ENCODE assay signal across 9 cellular contexts in the genomic region with DNA sequence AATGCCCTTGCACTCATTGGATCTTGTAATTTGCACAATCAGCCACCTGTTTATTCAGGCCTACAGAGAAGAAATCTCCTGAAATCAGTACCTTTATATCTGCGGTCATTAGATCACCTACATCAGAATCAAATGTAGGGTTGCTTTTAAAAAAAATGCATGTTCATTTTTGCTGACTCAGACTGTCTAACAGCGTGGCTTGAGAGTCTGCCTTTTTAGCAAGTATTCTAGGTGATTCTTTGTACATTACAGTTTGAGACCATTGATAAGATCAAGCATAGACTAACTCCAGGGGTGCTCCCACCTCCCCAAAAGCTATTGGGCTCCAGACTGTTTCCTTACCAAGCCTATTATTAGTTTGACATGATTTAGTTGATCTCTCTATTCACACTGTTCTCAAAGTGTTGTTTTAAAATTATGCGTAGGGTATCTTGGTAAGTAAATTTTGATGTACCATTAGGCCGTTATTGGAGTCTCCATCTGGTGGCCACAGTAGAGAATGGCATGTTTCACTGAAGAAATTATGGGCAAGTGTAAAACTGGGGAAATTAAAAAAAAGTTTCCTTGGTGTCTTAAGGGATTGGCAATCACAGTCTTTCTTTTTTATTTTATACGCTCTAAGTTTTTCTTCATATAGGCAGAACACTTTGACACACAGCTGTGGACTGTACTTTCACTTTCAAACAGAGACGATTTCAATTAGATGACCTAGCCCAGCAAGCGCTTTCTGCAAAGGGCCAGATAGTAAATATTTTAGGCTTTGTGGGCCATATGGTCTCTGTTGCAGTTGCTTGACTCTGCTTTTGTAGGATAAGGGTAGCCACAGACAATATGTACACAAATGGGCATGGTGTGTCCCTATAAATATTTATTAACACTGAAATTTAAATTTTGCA. TPM values are rescaled to one million over a fixed set of nuclear protein-coding genes. Genes with fewer than 3 reads are reported as not detected.
DNase-seq lines count a peak whose midpoint lies in the region; ATAC-seq and TF ChIP-seq lines count a peak whose summit lies in the region.
"Had no signal": no experiment of that assay in that cellular context is flagged by ENCODE, and none has a peak within 500 bp of the region (broad histone marks: within the 10 kb centered on the region; RNA-seq: fewer than 3 reads in every experiment).

No MANE protein-coding gene starts in this region.

- H3K4me1 ChIP-seq in Peyer's patch: no peaks in the 10 kb centered on the region
- no peaks in the 10 kb centered on the region for H3K4me1 ChIP-seq in neuronal stem cell (ENCODE audit: control insufficient read depth in 2 of 2, insufficient read depth in 1 of 2, low read depth in 1 of 2, low read length in 2 of 2)

- WGBS in neuronal stem cell (ENCODE audit: extremely low coverage in 2 of 2, insufficient read length in 2 of 2, insufficient replicate concordance in 1 of 2), 2 donors: no CpG with 5 or more reads among the region's 7 CpGs

- H2AK5ac ChIP-seq in neuronal stem cell (ENCODE audit: low read depth, low read length): no peak overlapping the region

- peak; percentile 79 for ATAC-seq in GM21526 (IDR thresholded peaks at IDR 0.05; ENCODE audit: low FRiP score, unreplicated experiment)
- ATAC-seq: activated T-cell treated with anti-CD3 and anti-CD28 coated beads, Interleukin-2, amount 50 U/mL, for 72 hours had no signal

- TF ChIP-seq POLR2A in Peyer's patch (IDR thresholded peaks at IDR 0.05): no peak

- peak; percentile 28 to 62 (median 48) for TF ChIP-seq CTCF in Peyer's patch (IDR thresholded peaks at IDR 0.05)

- H3K27ac ChIP-seq in Peyer's patch (no peak overlapping the region), neuronal stem cell (replicated peaks; ENCODE audit: low read length) (no peak overlapping the region)

- H4K8ac ChIP-seq in neuronal stem cell (ENCODE audit: low read depth, low read length): no peak overlapping the region

- DNase-seq in NCI-H1417 (lab: John Stamatoyannopoulos, UW) (peak; percentile 0 to 74 (median 39)), NCI-H1417 treated with DMSO at 0.1 percent for 48 hours (lab: John Stamatoyannopoulos, UW) (no peak), Peyer's patch (no peak), epidermal melanocyte (ENCODE audit: insufficient read length, low spot score) (peak; percentile 18), neuronal stem cell (ENCODE audit: low spot score) (peak; percentile 1), GF-D8 (lab: John Stamatoyannopoulos, UW) (no peak)
- no peak for DNase-seq in activated CD8-positive, alpha-beta memory T cell treated with anti-CD3 and anti-CD28 coated beads, Interleukin-2, amount 50 U/mL, for 4 hours

- no peak overlapping the region for H2BK12ac ChIP-seq in neuronal stem cell (ENCODE audit: low read length)

- no peaks in the 10 kb centered on the region for H3K27me3 ChIP-seq in Peyer's patch
- peaks cover 0 to 7% (median 0%) of the 10 kb centered on the region in 3 experiments for H3K27me3 ChIP-seq in neuronal stem cell (ENCODE audit: control insufficient read depth in 3 of 3, insufficient read depth in 3 of 3, low read depth in 1 of 3, low read length in 3 of 3)

- no peak overlapping the region for H3K14ac ChIP-seq in neuronal stem cell (ENCODE audit: low read length)

- H3K79me1 ChIP-seq in neuronal stem cell (ENCODE audit: low read depth, low read length): no peaks in the 10 kb centered on the region

- no peak overlapping the region for H4K91ac ChIP-seq in neuronal stem cell (ENCODE audit: low read depth, low read length, poor library complexity)

- no peak overlapping the region for H2BK15ac ChIP-seq in neuronal stem cell (ENCODE audit: low read length)

- no peak overlapping the region for H3K4me2 ChIP-seq in neuronal stem cell (ENCODE audit: insufficient read depth, low read length, poor library complexity, severe bottlenecking)

- H3K9me3 ChIP-seq in Peyer's patch (no peaks in the 10 kb centered on the region), neuronal stem cell (replicated peaks in 1 of 2; ENCODE audit: control insufficient read depth in 2 of 2, insufficient read depth in 1 of 2, low read depth in 1 of 2, low read length in 2 of 2) (no peaks in the 10 kb centered on the region)

- no peak overlapping the region for H3K9ac ChIP-seq in neuronal stem cell (ENCODE audit: low read depth, low read length, poor library complexity)

- no peak overlapping the region for H2AFZ ChIP-seq in neuronal stem cell (ENCODE audit: low read length)

- no peak overlapping the region for H3K18ac ChIP-seq in neuronal stem cell (ENCODE audit: low read length)

- H3K4ac ChIP-seq in neuronal stem cell (ENCODE audit: low read length): no peak overlapping the region

- no peak overlapping the region for H2BK120ac ChIP-seq in neuronal stem cell (ENCODE audit: low read depth, low read length)

- no peak overlapping the region for H3K4me3 ChIP-seq in Peyer's patch
- no peak overlapping the region for H3K4me3 ChIP-seq in neuronal stem cell (ENCODE audit: low read length in 2 of 2)

- no peak overlapping the region for H2BK5ac ChIP-seq in neuronal stem cell (ENCODE audit: low read length)

- H3K36me3 ChIP-seq in Peyer's patch (no peaks in the 10 kb centered on the region), neuronal stem cell (replicated peaks in 1 of 2; ENCODE audit: control insufficient read depth in 2 of 2, insufficient read depth in 2 of 2, low read length in 2 of 2) (no peaks in the 10 kb centered on the region)

- H3K23ac ChIP-seq in neuronal stem cell (ENCODE audit: low read depth, low read length, poor library complexity): no peak overlapping the region

RNA-seq across cellular contexts. Expression of gene MSL3, which starts 33.7 kb away (rescaled TPM):
- total RNA-seq in Peyer's patch: 10 to 100 TPM; 22.5 to 72.6 (median 29.0) TPM
- 28.7 TPM for polyA plus RNA-seq in neuronal stem cell (2013, experiment 1 of 2)
- polyA plus RNA-seq in neuronal stem cell (2013, experiment 2 of 2): 28.5 TPM

RNA-seq across cellular contexts. Expression of gene ARHGAP6, which starts 58.6 kb away (rescaled TPM):
- total RNA-seq in Peyer's patch: 10 to 100 TPM in 1 of 4 donors, 1 to 10 TPM in 3; 2.1 to 30.5 (median 4.9) TPM
- polyA plus RNA-seq in neuronal stem cell (2013, experiment 1 of 2): 1.7 TPM
- 1.9 TPM for polyA plus RNA-seq in neuronal stem cell (2013, experiment 2 of 2)
- total RNA-seq: activated T-cell treated with anti-CD3 and anti-CD28 coated beads, Interleukin-2, amount 50 U/mL, for 72 hours had no signal

Comparison
In these comparisons a context has a peak if more than half of its experiments do, and no peak if none do; other contexts are left out.
1. DNase-seq: peak in NCI-H1417 (3 of 3), epidermal melanocyte (single experiment) and neuronal stem cell (single experiment); none in NCI-H1417 treated with DMSO at 0.1 percent for 48 hours (single experiment), Peyer's patch (0 of 3), GF-D8 (single experiment) and activated CD8-positive, alpha-beta memory T cell treated with anti-CD3 and anti-CD28 coated beads, Interleukin-2, amount 50 U/mL, for 4 hours (single experiment).